21 cellular contexts compared by ENCODE assay signal in the genomic region with DNA sequence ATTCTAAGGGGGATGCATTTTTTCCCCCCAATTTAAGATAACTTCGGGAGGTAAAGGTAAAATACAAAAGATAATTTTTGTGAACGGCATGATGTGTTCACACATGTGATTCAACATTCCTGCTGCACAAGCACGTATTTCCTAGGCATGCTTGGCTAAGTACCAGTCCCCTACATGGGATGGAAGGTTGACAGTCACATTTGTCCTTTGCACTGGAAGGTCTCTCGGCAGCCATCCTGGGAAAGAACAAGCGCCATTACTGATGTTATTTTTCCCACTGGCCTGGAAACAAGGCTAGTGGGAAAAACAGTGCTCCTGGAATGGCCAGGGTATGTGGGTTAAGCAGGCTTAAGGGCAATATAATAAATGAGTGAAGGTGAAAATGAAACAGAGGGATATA.
"Had no signal": no experiment of that assay in that cellular context is flagged by ENCODE, and none has a peak within 500 bp of the region (broad histone marks: within the 10 kb centered on the region; RNA-seq: fewer than 3 reads in every experiment).

No MANE protein-coding gene starts in this region.

- H3K27ac ChIP-seq: esophagus muscularis mucosa, gastrocnemius medialis, left ventricle myocardium inferior, sigmoid colon, spleen, upper lobe of right lung, WERI-Rb-1 had no signal

- H3K36me3 ChIP-seq: esophagus muscularis mucosa, gastrocnemius medialis, left ventricle myocardium inferior, sigmoid colon, upper lobe of right lung, WERI-Rb-1 had no signal

- H3K4me1 ChIP-seq: esophagus muscularis mucosa, left ventricle myocardium inferior, upper lobe of right lung had no signal

- DNase-seq: activated CD4-positive, alpha-beta T cell treated with anti-CD3 and anti-CD28 coated beads for 1 hour; activated CD4-positive, alpha-beta T cell treated with anti-CD3 and anti-CD28 coated beads, Interleukin-2, amount 50 U/mL, for 1 hour; activated CD8-positive, alpha-beta T cell treated with anti-CD3 and anti-CD28 coated beads, Interleukin-2, amount 10 ng/mL, durations not matched to agents 7 days and 5 days; activated naive CD4-positive, alpha-beta T cell; activated naive CD8-positive, alpha-beta T cell treated with anti-CD3 and anti-CD28 coated beads, Interleukin-2, amount 10 ng/mL, durations not matched to agents 7 days and 5 days; activated T-cell treated with anti-CD3 and anti-CD28 coated beads, Interleukin-2, amount 50 U/mL, for 1 hour; effector memory CD8-positive, alpha-beta T cell; gastrocnemius medialis; hippocampal formation; left ventricle myocardium inferior; midbrain; sigmoid colon; spleen; stimulated activated CD4-positive, alpha-beta T cell treated with anti-CD3 and anti-CD28 coated beads, Interleukin-4, amount 100 ng/mL, for 1 hour; stimulated activated naive CD4-positive, alpha-beta T cell; T-cell; upper lobe of right lung; WERI-Rb-1 had no signal

- H3K27me3 ChIP-seq: esophagus muscularis mucosa, gastrocnemius medialis, sigmoid colon, spleen, upper lobe of right lung had no signal

- H3K4me3 ChIP-seq: esophagus muscularis mucosa, gastrocnemius medialis, left ventricle myocardium inferior, sigmoid colon, spleen, upper lobe of right lung had no signal

- ATAC-seq: activated CD8-positive, alpha-beta T cell treated with anti-CD3 and anti-CD28 coated beads, Interleukin-2, amount 10 ng/mL, durations not matched to agents 7 days and 5 days; activated T-helper 17 cell treated with anti-CD3 and anti-CD28 coated beads, Interleukin-2, amount 50 U/mL, for 72 hours; effector memory CD8-positive, alpha-beta T cell; gastrocnemius medialis; natural killer cell treated with Interleukin-12 subunit alpha and Interleukin-12 subunit beta and Interleukin-15 and Interleukin-18, amount 100 ng/mL, for 72 hours; T-cell; upper lobe of right lung had no signal

- H3K9me3 ChIP-seq: esophagus muscularis mucosa, gastrocnemius medialis, spleen, upper lobe of right lung had no signal
